ENCODE assay signal across 1 cellular context in the genomic region with DNA sequence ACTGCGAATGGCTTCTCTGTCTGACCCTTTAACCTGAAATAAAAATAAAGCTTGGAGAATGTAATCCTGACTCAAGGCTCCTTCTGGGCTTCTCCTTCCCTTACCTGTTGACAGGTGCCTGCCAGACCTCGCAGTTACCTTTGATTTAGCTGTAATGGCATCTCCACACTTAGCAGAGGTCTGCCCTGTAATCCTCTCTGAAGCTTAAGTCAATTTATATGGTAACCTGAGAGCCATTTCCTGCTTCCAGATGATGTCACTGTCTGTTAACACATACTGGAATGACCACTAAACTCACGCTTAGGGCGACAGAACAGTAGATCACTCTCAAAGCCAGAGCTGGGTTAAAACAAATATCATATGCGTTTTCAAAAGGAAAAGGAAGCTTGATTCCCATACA.
TF ChIP-seq lines count a peak whose summit lies in the region.

No MANE protein-coding gene starts in this region.

TF ChIP-seq in GM12878, 131 proteins besides CTCF, POLR2A, EP300 and RAD21 (continued from another document):
- TF ChIP-seq YY1 (IDR thresholded peaks at IDR 0.05; ENCODE audit: low read depth, low read length), result no peak
- TF ChIP-seq RAD51 (IDR thresholded peaks at IDR 0.05), result no peak
- TF ChIP-seq, protein P1, sequence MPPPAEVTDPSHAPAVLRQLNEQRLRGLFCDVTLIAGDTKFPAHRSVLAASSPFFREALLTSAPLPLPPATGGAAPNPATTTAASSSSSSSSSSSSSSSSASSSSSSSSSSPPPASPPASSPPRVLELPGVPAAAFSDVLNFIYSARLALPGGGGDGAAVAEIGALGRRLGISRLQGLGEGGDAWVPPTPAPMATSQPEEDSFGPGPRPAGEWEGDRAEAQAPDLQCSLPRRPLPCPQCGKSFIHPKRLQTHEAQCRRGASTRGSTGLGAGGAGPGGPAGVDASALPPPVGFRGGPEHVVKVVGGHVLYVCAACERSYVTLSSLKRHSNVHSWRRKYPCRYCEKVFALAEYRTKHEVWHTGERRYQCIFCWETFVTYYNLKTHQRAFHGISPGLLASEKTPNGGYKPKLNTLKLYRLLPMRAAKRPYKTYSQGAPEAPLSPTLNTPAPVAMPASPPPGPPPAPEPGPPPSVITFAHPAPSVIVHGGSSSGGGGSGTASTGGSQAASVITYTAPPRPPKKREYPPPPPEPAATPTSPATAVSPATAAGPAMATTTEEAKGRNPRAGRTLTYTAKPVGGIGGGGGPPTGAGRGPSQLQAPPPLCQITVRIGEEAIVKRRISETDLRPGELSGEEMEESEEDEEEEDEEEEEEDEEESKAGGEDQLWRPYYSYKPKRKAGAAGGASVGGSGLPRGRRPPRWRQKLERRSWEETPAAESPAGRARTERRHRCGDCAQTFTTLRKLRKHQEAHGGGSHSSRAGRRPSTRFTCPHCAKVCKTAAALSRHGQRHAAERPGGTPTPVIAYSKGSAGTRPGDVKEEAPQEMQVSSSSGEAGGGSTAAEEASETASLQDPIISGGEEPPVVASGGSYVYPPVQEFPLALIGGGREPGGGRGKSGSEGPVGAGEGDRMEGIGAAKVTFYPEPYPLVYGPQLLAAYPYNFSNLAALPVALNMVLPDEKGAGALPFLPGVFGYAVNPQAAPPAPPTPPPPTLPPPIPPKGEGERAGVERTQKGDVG (CRISPR knock-in tag; IDR thresholded peaks at IDR 0.05), result no peak
- TF ChIP-seq ATF7 (IDR thresholded peaks at IDR 0.05; ENCODE audit: low read depth), result no peak
- TF ChIP-seq CBFB (IDR thresholded peaks at IDR 0.05; ENCODE audit: low read depth), result no peak
- TF ChIP-seq MYC (IDR thresholded peaks at IDR 0.05; ENCODE audit: insufficient read depth, insufficient read length, insufficient replicate concordance, low read length, severe bottlenecking), result no peak
- no peak for TF ChIP-seq NFYA (IDR thresholded peaks at IDR 0.05; ENCODE audit: borderline replicate concordance, low read depth, low read length)
